Comparison of ENCODE assay signal across 22 cellular contexts in the genomic region with DNA sequence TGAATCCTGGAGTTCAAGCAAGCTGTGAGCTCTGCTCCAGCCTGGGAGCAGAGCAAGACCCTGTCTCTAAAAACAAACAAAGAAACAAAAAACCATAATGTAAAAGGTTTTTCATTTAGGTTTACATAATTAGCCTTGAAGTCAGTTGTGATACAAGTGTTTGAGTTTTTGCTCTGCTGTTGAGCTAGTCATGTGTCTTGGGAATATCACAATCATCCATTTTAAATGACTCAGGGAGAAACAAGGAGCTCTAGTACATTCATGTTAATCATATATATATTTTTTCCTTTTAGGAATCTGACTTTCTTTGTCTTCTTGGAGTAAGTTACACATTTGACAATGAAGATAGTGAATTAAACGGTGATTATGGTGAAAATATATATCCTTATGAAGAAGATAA. TPM values are rescaled to one million over a fixed set of nuclear protein-coding genes. Genes with fewer than 3 reads are reported as not detected.
DNase-seq lines count a peak whose midpoint lies in the region; ATAC-seq and TF ChIP-seq lines count a peak whose summit lies in the region.
"Had no signal": no experiment of that assay in that cellular context is flagged by ENCODE, and none has a peak within 500 bp of the region (broad histone marks: within the 10 kb centered on the region; RNA-seq: fewer than 3 reads in every experiment).

No MANE protein-coding gene starts in this region.

- H3K27me3 ChIP-seq in SK-N-SH (ENCODE audit: insufficient read depth) (no peaks in the 10 kb centered on the region), adipocyte (replicated peaks; ENCODE audit: control insufficient read depth, insufficient read depth, low read length) (no peaks in the 10 kb centered on the region), foreskin keratinocyte (no peaks in the 10 kb centered on the region), H9 (ENCODE audit: insufficient read depth, low read length) (no peaks in the 10 kb centered on the region)
- H3K27me3 ChIP-seq in CD4-positive, alpha-beta T cell (ENCODE audit: control insufficient read depth, insufficient read depth, low read length) = no peaks in the 10 kb centered on the region
- H3K27me3 ChIP-seq: BLaER1 treated with 17β-estradiol and CSF1 and Interleukin-3, amounts not matched to agents 10 nM and 100 nM had no signal

- H3K36me3 ChIP-seq in SK-N-SH (replicated peaks in 1 of 2; ENCODE audit: control insufficient read depth in 1 of 2, insufficient read depth in 2 of 2, low read length in 1 of 2) = no peaks in the 10 kb centered on the region
- H3K36me3 ChIP-seq in adipocyte (ENCODE audit: control insufficient read depth, insufficient read depth, low read length, severe bottlenecking) = no peaks in the 10 kb centered on the region
- H3K36me3 ChIP-seq: BLaER1 treated with 17β-estradiol and CSF1 and Interleukin-3, amounts not matched to agents 10 nM and 100 nM had no signal

- CTCF ChIA-PET in SK-N-SH (lab: Yijun Ruan, JAX) = no interaction called here
- CTCF ChIA-PET in CD4-positive, alpha-beta T cell (lab: Charles Lee) = interaction anchor here (1.3 to 1.4 kb wide), 2 partner anchors 15 to 38 kb away, joined by 3 read pairs; no protein-coding TSS in a partner anchor

- no peaks in the 10 kb centered on the region for H3K4me1 Mint-ChIP-seq in H9
- no peaks in the 10 kb centered on the region for H3K4me1 Mint-ChIP-seq in CD4-positive, alpha-beta T cell (ENCODE audit: low read depth)

- no peak overlapping the region for H2BK20ac ChIP-seq in H9 (ENCODE audit: low read depth, low read length, poor library complexity, severe bottlenecking)

- DNase-seq in SK-N-SH (no peak), adipocyte (ENCODE audit: low read depth) (no peak), foreskin keratinocyte (no peak), stromal cell of bone marrow (ENCODE audit: low read depth) (peak; percentile 53), COR-L47 (lab: John Stamatoyannopoulos, UW) (no peak), H9 (no peak)
- DNase-seq in CD4-positive, alpha-beta T cell = no peak
- DNase-seq: Calu3; CD8-positive, alpha-beta T cell; GDM1; H7; KG1; MV-4-11; NCI-H1105 treated with DMSO at 0.1 percent for 48 hours; NCI-H2029 treated with DMSO at 0.1 percent for 48 hours; NCI-H510A treated with DMSO at 0.1 percent for 48 hours; NCI-H774; NK-92 treated with Interleukin-12 subunit alpha and Interleukin-12 subunit beta, amount 100 ng/mL, for 24 hours had no signal

- H3K23ac ChIP-seq in H9 (ENCODE audit: insufficient read length, low read depth, low read length) = no peak overlapping the region

- no peak overlapping the region for H3K27ac ChIP-seq in SK-N-SH (ENCODE audit: low read depth in 2 of 2, low read length in 1 of 2)
- H3K27ac ChIP-seq in foreskin keratinocyte = no peak overlapping the region
- no peak overlapping the region for H3K27ac ChIP-seq in H9 (ENCODE audit: insufficient read length, low read depth, low read length)
- no peak overlapping the region for H3K27ac ChIP-seq in CD4-positive, alpha-beta T cell (ENCODE audit: low read depth, low read length)
- H3K27ac ChIP-seq: 22Rv1; BLaER1 treated with 17β-estradiol and CSF1 and Interleukin-3, amounts not matched to agents 10 nM and 100 nM had no signal

- no peak for TF ChIP-seq RAD21 in SK-N-SH (IDR thresholded peaks at IDR 0.05; ENCODE audit: low read length)

- no peak overlapping the region for H3T11ph ChIP-seq in H9 (ENCODE audit: low read length)

- peak overlapping the region; percentile 63 for H2AFZ ChIP-seq in SK-N-SH (ENCODE audit: low read depth)
- no peak overlapping the region for H2AFZ ChIP-seq in H9 (ENCODE audit: low read length)

- no peaks in the 10 kb centered on the region for H3K79me1 ChIP-seq in H9 (ENCODE audit: insufficient read depth, low read depth, low read length, poor library complexity, severe bottlenecking)

- no peaks in the 10 kb centered on the region for H4K20me1 ChIP-seq in SK-N-SH (ENCODE audit: insufficient read depth)
- H4K20me1 ChIP-seq in H9 (ENCODE audit: control insufficient read depth, insufficient read depth, insufficient read length) = no peaks in the 10 kb centered on the region
- H4K20me1 ChIP-seq: BLaER1 treated with 17β-estradiol and CSF1 and Interleukin-3, amounts not matched to agents 10 nM and 100 nM had no signal

- no peaks in the 10 kb centered on the region for H3K79me2 ChIP-seq in SK-N-SH (ENCODE audit: insufficient read depth)
- no peaks in the 10 kb centered on the region for H3K79me2 ChIP-seq in H9 (ENCODE audit: insufficient read depth, low read length)

- H3K4ac ChIP-seq in H9 (ENCODE audit: low read depth, low read length) = no peak overlapping the region

- H3K18ac ChIP-seq in H9 (ENCODE audit: insufficient read length, low read depth, low read length) = no peak overlapping the region

- H3K4me3 ChIP-seq in SK-N-SH (ENCODE audit: low read depth in 2 of 2, low read length in 1 of 2) (no peak overlapping the region), adipocyte (ENCODE audit: low read length) (peak overlapping the region; percentile 36)
- H3K4me3 ChIP-seq: BLaER1 treated with 17β-estradiol and CSF1 and Interleukin-3, amounts not matched to agents 10 nM and 100 nM had no signal

- no peaks in the 10 kb centered on the region for H3K4me1 ChIP-seq in SK-N-SH (ENCODE audit: control insufficient read depth in 1 of 2, insufficient read depth in 2 of 2, low read depth in 1 of 2, low read length in 1 of 2)
- H3K4me1 ChIP-seq in adipocyte (ENCODE audit: control insufficient read depth, insufficient read depth, low read length) = peaks cover 9% of the 10 kb centered on the region
- H3K4me1 ChIP-seq in foreskin keratinocyte = peaks cover 3% of the 10 kb centered on the region
- H3K4me1 ChIP-seq in H9 (ENCODE audit: insufficient read depth, low read length) = no peaks in the 10 kb centered on the region
- H3K4me1 ChIP-seq: BLaER1 treated with 17β-estradiol and CSF1 and Interleukin-3, amounts not matched to agents 10 nM and 100 nM had no signal

- no peak overlapping the region for H2BK5ac ChIP-seq in H9 (ENCODE audit: insufficient read length, low read length)

- POLR2A ChIA-PET in SK-N-SH (lab: Yijun Ruan, JAX) = no interaction called here
- POLR2A ChIA-PET in CD4-positive, alpha-beta T cell (lab: Charles Lee) = interaction anchor here (1.2 kb wide), 1 partner anchor 20 kb away, joined by 4 read pairs; no protein-coding TSS in a partner anchor

- H3K4me3 Mint-ChIP-seq in H9 = no peak overlapping the region
- no peak overlapping the region for H3K4me3 Mint-ChIP-seq in CD4-positive, alpha-beta T cell
- H3K4me3 Mint-ChIP-seq: CD8-positive, alpha-beta T cell had no signal

- no peaks in the 10 kb centered on the region for H3K9me2 ChIP-seq in SK-N-SH

- intact Hi-C loops in CD4-positive, alpha-beta T cell (cut with DNase I, micrococcal nuclease) = no loop called here

- no peak for TF ChIP-seq CTCF in SK-N-SH (IDR thresholded peaks at IDR 0.05)
- no peak for TF ChIP-seq CTCF in foreskin keratinocyte (conservative IDR thresholded peaks at IDR 0.05)
- TF ChIP-seq CTCF in H9 (conservative IDR thresholded peaks at IDR 0.05) = no peak
- no peak for TF ChIP-seq CTCF in CD4-positive, alpha-beta T cell (IDR thresholded peaks at IDR 0.05)

- 31% methylated on average over 1 of the region's 1 CpG for WGBS in SK-N-SH (ENCODE audit: low lambda C conversion rate)
- WGBS in H9 (ENCODE audit: extremely low coverage, insufficient read length, low lambda C conversion rate) = 100% methylated on average over 1 of the region's 1 CpG

- H4K8ac ChIP-seq in H9 (replicated peaks; ENCODE audit: insufficient read length, low read depth, low read length) = no peak overlapping the region

- H3K27ac Mint-ChIP-seq in H9 = no peak overlapping the region
- no peak overlapping the region for H3K27ac Mint-ChIP-seq in CD4-positive, alpha-beta T cell
- H3K27ac Mint-ChIP-seq: CD8-positive, alpha-beta T cell had no signal

- H2BK12ac ChIP-seq in H9 (ENCODE audit: insufficient read length, low read depth, low read length) = no peak overlapping the region

- no peaks in the 10 kb centered on the region for H3K9me3 Mint-ChIP-seq in H9
- H3K9me3 Mint-ChIP-seq in CD4-positive, alpha-beta T cell = no peaks in the 10 kb centered on the region
- H3K9me3 Mint-ChIP-seq: CD8-positive, alpha-beta T cell had no signal

- no peaks in the 10 kb centered on the region for H3K27me3 Mint-ChIP-seq in H9 (ENCODE audit: low read depth)
- H3K27me3 Mint-ChIP-seq in CD4-positive, alpha-beta T cell = peaks cover 4% of the 10 kb centered on the region

- no peak overlapping the region for H2BK120ac ChIP-seq in H9 (ENCODE audit: low read depth, low read length, poor library complexity, severe bottlenecking)

- TF ChIP-seq EP300 in SK-N-SH (IDR thresholded peaks at IDR 0.05; ENCODE audit: borderline replicate concordance in 1 of 2, low read depth in 1 of 2, low read length in 1 of 2) = no peak

- H4K5ac ChIP-seq in H9 (ENCODE audit: insufficient read length, low read depth, low read length) = no peak overlapping the region

- H2AK5ac ChIP-seq in H9 (ENCODE audit: insufficient read length, low read length) = no peak overlapping the region

- H3K56ac ChIP-seq in H9 (ENCODE audit: insufficient read length, low read depth, low read length) = no peak overlapping the region

- no peak for ATAC-seq in SK-N-SH treated with all-trans-retinoic acid at 6 μM for 48 hours
- peak; percentile 53 for ATAC-seq in foreskin keratinocyte
- no peak for ATAC-seq in CD4-positive, alpha-beta T cell (ENCODE audit: poor library complexity)
- ATAC-seq: CD8-positive, alpha-beta T cell; Panc1 had no signal

- H3K36me3 Mint-ChIP-seq in H9 (ENCODE audit: insufficient read depth in 1 of 3, low read depth in 3 of 3) = no peaks in the 10 kb centered on the region
- H3K36me3 Mint-ChIP-seq in CD4-positive, alpha-beta T cell (ENCODE audit: low read depth) = no peaks in the 10 kb centered on the region
- H3K36me3 Mint-ChIP-seq: CD8-positive, alpha-beta T cell had no signal

- no peak overlapping the region for H3K4me2 ChIP-seq in SK-N-SH
- H3K4me2 ChIP-seq in H9 (ENCODE audit: insufficient read depth, insufficient read length, low read length) = no peak overlapping the region
- H3K4me2 ChIP-seq: BLaER1 treated with 17β-estradiol and CSF1 and Interleukin-3, amounts not matched to agents 10 nM and 100 nM had no signal

- H3K9me3 ChIP-seq in SK-N-SH (no peaks in the 10 kb centered on the region), adipocyte (ENCODE audit: control insufficient read depth, low read length) (no peaks in the 10 kb centered on the region), H9 (ENCODE audit: control insufficient read depth, low read depth, low read length) (no peaks in the 10 kb centered on the region)
- no peaks in the 10 kb centered on the region for H3K9me3 ChIP-seq in CD4-positive, alpha-beta T cell (ENCODE audit: control insufficient read depth, low read length)
- H3K9me3 ChIP-seq: BLaER1 treated with 17β-estradiol and CSF1 and Interleukin-3, amounts not matched to agents 10 nM and 100 nM had no signal

- H4K91ac ChIP-seq in H9 (ENCODE audit: insufficient read length, low read depth, low read length) = no peak overlapping the region

- H2BK15ac ChIP-seq in H9 (ENCODE audit: low read depth, low read length) = no peak overlapping the region

- H3K23me2 ChIP-seq in H9 (ENCODE audit: insufficient read length, low read depth, low read length, poor library complexity, severe bottlenecking) = no peaks in the 10 kb centered on the region

- no peak overlapping the region for H3K9ac ChIP-seq in SK-N-SH
- no peak overlapping the region for H3K9ac ChIP-seq in adipocyte (ENCODE audit: low read length)
- H3K9ac ChIP-seq in H9 (ENCODE audit: extremely low read depth, insufficient read length, low read length) = no peak overlapping the region
- H3K9ac ChIP-seq: BLaER1 treated with 17β-estradiol and CSF1 and Interleukin-3, amounts not matched to agents 10 nM and 100 nM had no signal

- H3K14ac ChIP-seq in H9 (ENCODE audit: insufficient read depth, low read length) = no peak overlapping the region

- no peaks in the 10 kb centered on the region for H3F3A ChIP-seq in SK-N-SH (replicated peaks; ENCODE audit: insufficient read depth)

RNA-seq across cellular contexts. Expression of a gene that starts 12.9 kb away (rescaled TPM):
- polyA plus RNA-seq in SK-N-SH (2012; rRNA removed) = 2.6 and 4.7 TPM in 2 replicates
- 2.7 and 3.6 TPM in 2 replicates for polyA plus RNA-seq in SK-N-SH (2012; cell fraction: cytosol; rRNA removed)
- polyA plus RNA-seq in SK-N-SH (2012; cell fraction: nucleus; rRNA removed) = 4.0 and 6.8 TPM in 2 replicates
- 15.4 and 17.5 TPM in 2 replicates for total RNA-seq in foreskin keratinocyte
- 13.0 and 14.4 TPM in 2 replicates for polyA plus RNA-seq in foreskin keratinocyte
- total RNA-seq in H9 (2021) = 15.0 and 15.3 TPM in 2 replicates
- total RNA-seq in CD4-positive, alpha-beta T cell = 10 to 100 TPM; 21.1 to 24.1 TPM
